2 cellular contexts compared by ENCODE assay signal in genomic region chr16:49801290-49801689, GRCh38.
TF ChIP-seq lines count a peak whose summit lies in the region.

No MANE protein-coding gene starts in this region.

TF ChIP-seq in Ishikawa, 13 proteins besides CTCF, POLR2A, EP300 and RAD21 (continued from another document):
- TF ChIP-seq REST (IDR thresholded peaks at IDR 0.05; ENCODE audit: low read depth) (no peak), TAF1 (IDR thresholded peaks at IDR 0.05; ENCODE audit: low read depth) (no peak), TEAD4 (IDR thresholded peaks at IDR 0.05) (no peak), NFIC (IDR thresholded peaks at IDR 0.05) (no peak), USF1 (IDR thresholded peaks at IDR 0.05) (no peak), CEBPB (IDR thresholded peaks at IDR 0.05) (no peak), CREB1 (IDR thresholded peaks at IDR 0.05; ENCODE audit: low read depth) (no peak), TCF12 (IDR thresholded peaks at IDR 0.05; ENCODE audit: low read depth) (no peak), FOXM1 (IDR thresholded peaks at IDR 0.05; ENCODE audit: borderline replicate concordance, low read depth) (no peak)

TF ChIP-seq in GM12878, 131 proteins besides CTCF, POLR2A, EP300 and RAD21 (continued from another document):
- no peak for TF ChIP-seq PKNOX1 (IDR thresholded peaks at IDR 0.05)
- TF ChIP-seq NR2C2 (IDR thresholded peaks at IDR 0.05; ENCODE audit: borderline replicate concordance, control insufficient read depth, insufficient read length, low read depth), result no peak
- no peak for TF ChIP-seq TCF3 (IDR thresholded peaks at IDR 0.05; ENCODE audit: borderline replicate concordance, insufficient read depth, low read depth, low read length)
- TF ChIP-seq POLR2AphosphoS5 (IDR thresholded peaks at IDR 0.05; ENCODE audit: low read length), result no peak
- no peak for TF ChIP-seq ATF3 (IDR thresholded peaks at IDR 0.05; ENCODE audit: borderline replicate concordance, extremely low read depth, low read depth, low read length)
- no peak for TF ChIP-seq EED (IDR thresholded peaks at IDR 0.05; ENCODE audit: low read depth)
- no peak for TF ChIP-seq BHLHE40 (IDR thresholded peaks at IDR 0.05; ENCODE audit: borderline replicate concordance in 1 of 2, low read depth in 2 of 2, low read length in 1 of 2)
TF ChIP-seq in GM12878: peak in this region for 0.
